In genomic region chr12:50621435-50622304, GRCh38 we compare ENCODE assay signal across 11 cellular contexts.
DNase-seq lines count a peak whose midpoint lies in the region; ATAC-seq, FAIRE-seq and TF ChIP-seq lines count a peak whose summit lies in the region.
"Had no signal": no experiment of that assay in that cellular context is flagged by ENCODE, and none has a peak within 500 bp of the region (broad histone marks: within the 10 kb centered on the region; RNA-seq: fewer than 3 reads in every experiment).

No MANE protein-coding gene starts in this region.

- no peak overlapping the region for H3K4me3 ChIP-seq in SK-N-SH (ENCODE audit: low read depth in 2 of 2, low read length in 1 of 2)
- H3K4me3 ChIP-seq in smooth muscle cell: no peak overlapping the region
- H3K4me3 ChIP-seq in brain microvascular endothelial cell (ENCODE audit: low read depth, low read length): no peak overlapping the region
- no peak overlapping the region for H3K4me3 ChIP-seq in kidney (ENCODE audit: low read length in 2 of 2)

- H3K4me1 Mint-ChIP-seq in T-helper 2 cell treated with Interferon-gamma antibody and Interleukin-4, amounts not matched to agents 5 μg/mL and 100 μg/mL, for 36 hours (ENCODE audit: low read depth): peaks cover 39% of the 10 kb centered on the region

- H3K79me2 ChIP-seq in SK-N-SH (ENCODE audit: insufficient read depth) (peaks cover 46% of the 10 kb centered on the region; the same call in 1 of the 2 replicates), smooth muscle cell (ENCODE audit: low read depth) (peaks cover 46% of the 10 kb centered on the region)

- POLR2A ChIA-PET in SK-N-SH (lab: Yijun Ruan, JAX): no interaction called here

- H3K9me2 ChIP-seq in SK-N-SH: no peaks in the 10 kb centered on the region

- DNase-seq in SK-N-SH: no peak
- no peak for DNase-seq in T-helper 2 cell treated with Interferon-gamma antibody and Interleukin-4, amounts not matched to agents 5 μg/mL and 100 μg/mL, for 36 hours (ENCODE audit: low spot score)
- DNase-seq in left ventricle myocardium superior: no peak
- no peak for DNase-seq in smooth muscle cell (lab: John Stamatoyannopoulos, UW; ENCODE audit: unreplicated experiment)
- DNase-seq in brain microvascular endothelial cell: no peak
- no peak for DNase-seq in stimulated activated naive CD4-positive, alpha-beta T cell (lab: John Stamatoyannopoulos, UW)
- no peak for DNase-seq in kidney
- DNase-seq: activated CD4-positive, CD25-positive, alpha-beta regulatory T cell; effector CD4-positive, alpha-beta T cell; NCI-H187 had no signal

- H3K36me3 Mint-ChIP-seq in T-helper 2 cell treated with Interferon-gamma antibody and Interleukin-4, amounts not matched to agents 5 μg/mL and 100 μg/mL, for 36 hours (ENCODE audit: low read depth): peaks cover 13% of the 10 kb centered on the region

- FAIRE-seq in kidney (lab: Jason Lieb, UNC): no peak

- H2AFZ ChIP-seq in SK-N-SH (ENCODE audit: low read depth) (no peak overlapping the region), smooth muscle cell (ENCODE audit: low read depth) (no peak overlapping the region)

- no peak overlapping the region for H3K4me3 Mint-ChIP-seq in T-helper 2 cell treated with Interferon-gamma antibody and Interleukin-4, amounts not matched to agents 5 μg/mL and 100 μg/mL, for 36 hours

- peaks cover 17 to 55% of the 10 kb centered on the region in 2 experiments for H3K4me1 ChIP-seq in SK-N-SH (ENCODE audit: control insufficient read depth in 1 of 2, insufficient read depth in 2 of 2, low read depth in 1 of 2, low read length in 1 of 2)
- H3K4me1 ChIP-seq in smooth muscle cell (ENCODE audit: low read depth): peaks cover 34% of the 10 kb centered on the region
- H3K4me1 ChIP-seq in kidney (ENCODE audit: control insufficient read depth in 1 of 2, insufficient read depth in 1 of 2, low read depth in 1 of 2, low read length in 2 of 2): peaks cover 6 to 21% of the 10 kb centered on the region in 2 donors

- H3F3A ChIP-seq in SK-N-SH (replicated peaks; ENCODE audit: insufficient read depth) (peaks cover 33% of the 10 kb centered on the region), smooth muscle cell (ENCODE audit: low read depth) (peaks cover 23% of the 10 kb centered on the region)

- H4K20me1 ChIP-seq in SK-N-SH (ENCODE audit: insufficient read depth) (no peaks in the 10 kb centered on the region; the same call in 1 of the 2 replicates), smooth muscle cell (ENCODE audit: low read depth) (no peaks in the 10 kb centered on the region)

- H3K27ac ChIP-seq in SK-N-SH (ENCODE audit: low read depth in 2 of 2, low read length in 1 of 2) (peak overlapping the region in 1 of 2 experiments; percentile 72; a peak in 2 of 4 replicates), smooth muscle cell (ENCODE audit: low read depth) (peak overlapping the region; percentile 97), brain microvascular endothelial cell (no peak overlapping the region), kidney (ENCODE audit: low read depth in 2 of 2, low read length in 2 of 2) (peak overlapping the region in 1 of 2 donors; percentile 20)

- intact Hi-C loops in left ventricle myocardium superior (cut with micrococcal nuclease) (no loop called here), kidney (cut with DNase I) (no loop called here)

- peak overlapping the region; percentile 50; the same call in 1 of the 2 replicates for H3K4me2 ChIP-seq in SK-N-SH
- H3K4me2 ChIP-seq in smooth muscle cell: peak overlapping the region; percentile 44

- TF ChIP-seq CTCF in SK-N-SH (IDR thresholded peaks at IDR 0.05) (no peak), smooth muscle cell (IDR thresholded peaks at IDR 0.05; ENCODE audit: borderline replicate concordance, insufficient read depth, poor library complexity, severe bottlenecking) (no peak), brain microvascular endothelial cell (IDR thresholded peaks at IDR 0.05; ENCODE audit: low read depth, low read length, missing control alignments) (no peak), kidney (IDR thresholded peaks at IDR 0.05; ENCODE audit: borderline replicate concordance, extremely low read depth, insufficient read depth) (no peak)

- no peak for TF ChIP-seq EP300 in SK-N-SH (IDR thresholded peaks at IDR 0.05; ENCODE audit: borderline replicate concordance in 1 of 2, low read depth in 1 of 2, low read length in 1 of 2)

- H3K36me3 ChIP-seq in SK-N-SH (replicated peaks in 1 of 2; ENCODE audit: control insufficient read depth in 1 of 2, insufficient read depth in 2 of 2, low read length in 1 of 2) (peaks cover 0 to 4% of the 10 kb centered on the region in 2 experiments), smooth muscle cell (ENCODE audit: low read depth) (no peaks in the 10 kb centered on the region), brain microvascular endothelial cell (replicated peaks) (no peaks in the 10 kb centered on the region), kidney (ENCODE audit: control insufficient read depth in 1 of 2, insufficient read depth in 2 of 2, low read length in 2 of 2) (no peaks in the 10 kb centered on the region)

- H3K9ac ChIP-seq in SK-N-SH (no peak overlapping the region), smooth muscle cell (ENCODE audit: low read depth) (peak overlapping the region; percentile 83), kidney (ENCODE audit: low read length in 2 of 2) (no peak overlapping the region)

- WGBS in SK-N-SH (ENCODE audit: low lambda C conversion rate): 83% methylated on average over 8 of the region's 8 CpGs
- WGBS in smooth muscle cell (ENCODE audit: low lambda C conversion rate): 29% methylated on average over 8 of the region's 8 CpGs

- in situ Hi-C loops in brain microvascular endothelial cell (cut with HindIII; ENCODE audit: low pct_ligation_motif_present, low sequenced_read_pairs): no loop called here

- H3K27me3 ChIP-seq in SK-N-SH (ENCODE audit: insufficient read depth) (no peaks in the 10 kb centered on the region), smooth muscle cell (ENCODE audit: low read depth) (no peaks in the 10 kb centered on the region), brain microvascular endothelial cell (replicated peaks) (no peaks in the 10 kb centered on the region)

- ATAC-seq in SK-N-SH treated with all-trans-retinoic acid at 6 μM for 48 hours: no peak
- peak; percentile 54 for ATAC-seq in left ventricle myocardium superior

- TF ChIP-seq RAD21 in SK-N-SH (IDR thresholded peaks at IDR 0.05; ENCODE audit: low read length): no peak

- H3K9me3 ChIP-seq in SK-N-SH: no peaks in the 10 kb centered on the region
- no peaks in the 10 kb centered on the region for H3K9me3 ChIP-seq in smooth muscle cell (replicated peaks; ENCODE audit: low read depth)
- H3K9me3 ChIP-seq in kidney (ENCODE audit: control insufficient read depth in 1 of 2, low read length in 2 of 2): no peaks in the 10 kb centered on the region

- H3K27me3 Mint-ChIP-seq in T-helper 2 cell treated with Interferon-gamma antibody and Interleukin-4, amounts not matched to agents 5 μg/mL and 100 μg/mL, for 36 hours (ENCODE audit: low read depth): no peaks in the 10 kb centered on the region

- H3K27ac Mint-ChIP-seq in T-helper 2 cell treated with Interferon-gamma antibody and Interleukin-4, amounts not matched to agents 5 μg/mL and 100 μg/mL, for 36 hours: peak overlapping the region; percentile 9

- peaks cover 9% of the 10 kb centered on the region for H3K9me3 Mint-ChIP-seq in T-helper 2 cell treated with Interferon-gamma antibody and Interleukin-4, amounts not matched to agents 5 μg/mL and 100 μg/mL, for 36 hours

- CTCF ChIA-PET in SK-N-SH (lab: Yijun Ruan, JAX): interaction anchor here (1.3 to 2.7 kb wide), 2 partner anchors 79 to 117 kb away, joined by 3 to 9 read pairs; partner anchors contain the start of gene DIP2B

TF ChIP-seq in SK-N-SH, 30 proteins besides CTCF, POLR2A, EP300 and RAD21 (continues in another document):
- no peak for TF ChIP-seq RCOR1 (IDR thresholded peaks at IDR 0.05; ENCODE audit: low read length)
- TF ChIP-seq NFIC (IDR thresholded peaks at IDR 0.05; ENCODE audit: borderline replicate concordance): no peak
- no peak for TF ChIP-seq FOSL2 (IDR thresholded peaks at IDR 0.05; ENCODE audit: borderline replicate concordance, low read depth)
- no peak for TF ChIP-seq MAX (IDR thresholded peaks at IDR 0.05; ENCODE audit: low read depth)
- TF ChIP-seq TCF12 (IDR thresholded peaks at IDR 0.05): no peak
- no peak for TF ChIP-seq PBX3 (IDR thresholded peaks at IDR 0.05)

TF ChIP-seq in SK-N-SH treated with all-trans-retinoic acid at 6 μM for 48 hours, 23 proteins besides CTCF, POLR2A, EP300 and RAD21 (continues in another document):
- no peak for TF ChIP-seq PPARA (CRISPR knock-in tag; IDR thresholded peaks at IDR 0.05; ENCODE audit: borderline replicate concordance)
- TF ChIP-seq ZNF8 (CRISPR knock-in tag; IDR thresholded peaks at IDR 0.05): no peak
- no peak for TF ChIP-seq POU6F1 (CRISPR knock-in tag; IDR thresholded peaks at IDR 0.05; ENCODE audit: borderline replicate concordance, low read depth)
- TF ChIP-seq ZNF70 (CRISPR knock-in tag; IDR thresholded peaks at IDR 0.05): no peak
- TF ChIP-seq CSRNP3 (CRISPR knock-in tag; IDR thresholded peaks at IDR 0.05): no peak
- no peak for TF ChIP-seq GLIS3 (CRISPR knock-in tag; IDR thresholded peaks at IDR 0.05)
- no peak for TF ChIP-seq SNAI2 (CRISPR knock-in tag; IDR thresholded peaks at IDR 0.05)
- no peak for TF ChIP-seq BACH2 (CRISPR knock-in tag; IDR thresholded peaks at IDR 0.05; ENCODE audit: borderline replicate concordance)
